ENCODE assay signal across 11 cellular contexts in genomic region chr3:66473637-66474036, GRCh38. TPM values are rescaled to one million over a fixed set of nuclear protein-coding genes. Genes with fewer than 3 reads are reported as not detected.
DNase-seq lines count a peak whose midpoint lies in the region; ATAC-seq and TF ChIP-seq lines count a peak whose summit lies in the region.
"Had no signal": no experiment of that assay in that cellular context is flagged by ENCODE, and none has a peak within 500 bp of the region (broad histone marks: within the 10 kb centered on the region; RNA-seq: fewer than 3 reads in every experiment).

No MANE protein-coding gene starts in this region.

- H3K27me3 ChIP-seq in BLaER1, result no peaks in the 10 kb centered on the region
- H3K27me3 ChIP-seq in Karpas-422 (ENCODE audit: low read length), result no peaks in the 10 kb centered on the region
- no peaks in the 10 kb centered on the region for H3K27me3 ChIP-seq in muscle layer of duodenum (ENCODE audit: low read depth, low read length)

- peaks cover 53% of the 10 kb centered on the region for H3K4me1 Mint-ChIP-seq in activated naive CD8-positive, alpha-beta T cell treated with anti-CD3 and anti-CD28 coated beads for 36 hours
- H3K4me1 Mint-ChIP-seq in glutamatergic neuron (ENCODE audit: low read depth, unreplicated experiment), result peaks cover 19% of the 10 kb centered on the region

- H3K27ac ChIP-seq in BLaER1, result peak overlapping the region; percentile 67
- peak overlapping the region; percentile 34; the same call in 1 of the 2 replicates for H3K27ac ChIP-seq in Karpas-422 (ENCODE audit: low read length)
- H3K27ac ChIP-seq in muscle layer of duodenum (ENCODE audit: low read length), result peak overlapping the region; percentile 76

- H3K79me2 ChIP-seq in Karpas-422 (ENCODE audit: low read length), result peaks cover 6% of the 10 kb centered on the region; the same call in 1 of the 2 replicates

- H3K9me2 ChIP-seq in Karpas-422 (replicated peaks; ENCODE audit: insufficient read depth, low read length), result no peaks in the 10 kb centered on the region

- ATAC-seq in HG03159 (IDR thresholded peaks at IDR 0.05; ENCODE audit: unreplicated experiment), result no peak
- ATAC-seq: Panc1 had no signal

- H2AFZ ChIP-seq in Karpas-422 (ENCODE audit: low read length), result no peak overlapping the region

- H4K20me1 ChIP-seq in BLaER1 (peaks cover 98% of the 10 kb centered on the region), Karpas-422 (ENCODE audit: insufficient read depth, low read depth, low read length) (no peaks in the 10 kb centered on the region)

- H3K9me3 Mint-ChIP-seq in activated naive CD8-positive, alpha-beta T cell treated with anti-CD3 and anti-CD28 coated beads for 36 hours, result no peaks in the 10 kb centered on the region
- peaks cover 7% of the 10 kb centered on the region for H3K9me3 Mint-ChIP-seq in glutamatergic neuron (ENCODE audit: unreplicated experiment)

- no peak overlapping the region for H3K4me3 ChIP-seq in BLaER1
- no peak overlapping the region for H3K4me3 ChIP-seq in Karpas-422 (ENCODE audit: low read length)
- H3K4me3 ChIP-seq in muscle layer of duodenum (ENCODE audit: low read depth in 1 of 2, low read length in 2 of 2), result peak overlapping the region in 1 of 2 donors; percentile 8

- peak overlapping the region; percentile 82 for H3K27ac Mint-ChIP-seq in activated naive CD8-positive, alpha-beta T cell treated with anti-CD3 and anti-CD28 coated beads for 36 hours
- no peak overlapping the region for H3K27ac Mint-ChIP-seq in glutamatergic neuron (ENCODE audit: unreplicated experiment)

- TF ChIP-seq CTCF in glutamatergic neuron (IDR thresholded peaks at IDR 0.05; ENCODE audit: partially characterized antibody, unreplicated experiment), result no peak

- H3K4me1 ChIP-seq in BLaER1 (peaks cover 100% of the 10 kb centered on the region), Karpas-422 (ENCODE audit: low read length) (peaks cover 86% of the 10 kb centered on the region), muscle layer of duodenum (ENCODE audit: control insufficient read depth in 1 of 2, insufficient read depth in 2 of 2, low read length in 2 of 2) (peaks cover 46 to 62% of the 10 kb centered on the region in 2 donors)

- H3K9ac ChIP-seq in BLaER1, result peak overlapping the region; percentile 51
- no peak overlapping the region for H3K9ac ChIP-seq in Karpas-422 (ENCODE audit: low read length)

- peaks cover 4% of the 10 kb centered on the region for H3K27me3 Mint-ChIP-seq in activated naive CD8-positive, alpha-beta T cell treated with anti-CD3 and anti-CD28 coated beads for 36 hours
- H3K27me3 Mint-ChIP-seq in glutamatergic neuron (ENCODE audit: unreplicated experiment), result peaks cover 2% of the 10 kb centered on the region

- peaks cover 5% of the 10 kb centered on the region; the same call in 1 of the 2 replicates for H3K36me3 ChIP-seq in BLaER1
- H3K36me3 ChIP-seq in Karpas-422 (ENCODE audit: insufficient read depth, low read length), result no peaks in the 10 kb centered on the region
- H3K36me3 ChIP-seq in muscle layer of duodenum (ENCODE audit: control insufficient read depth in 1 of 2, insufficient read depth in 2 of 2, low read length in 2 of 2), result no peaks in the 10 kb centered on the region

- DNase-seq in Karpas-422 (no peak), glutamatergic neuron (no peak), NCI-H2081 treated with DMSO at 0.1 percent for 48 hours (lab: John Stamatoyannopoulos, UW) (no peak), ecto neural progenitor cell (ENCODE audit: low spot score) (no peak)
- DNase-seq in activated naive CD8-positive, alpha-beta T cell treated with anti-CD3 and anti-CD28 coated beads for 36 hours, result no peak
- DNase-seq: kidney had no signal

- H3K4me2 ChIP-seq in BLaER1 (peak overlapping the region; percentile 80), Karpas-422 (ENCODE audit: low read depth, low read length, poor library complexity, severe bottlenecking) (peak overlapping the region; percentile 46)

- no peaks in the 10 kb centered on the region for H3K9me3 ChIP-seq in BLaER1
- no peaks in the 10 kb centered on the region for H3K9me3 ChIP-seq in Karpas-422 (ENCODE audit: low read length)
- H3K9me3 ChIP-seq in muscle layer of duodenum (ENCODE audit: control insufficient read depth in 1 of 2, low read length in 2 of 2), result no peaks in the 10 kb centered on the region

- peaks cover 9% of the 10 kb centered on the region for H3K36me3 Mint-ChIP-seq in activated naive CD8-positive, alpha-beta T cell treated with anti-CD3 and anti-CD28 coated beads for 36 hours
- no peaks in the 10 kb centered on the region for H3K36me3 Mint-ChIP-seq in glutamatergic neuron (ENCODE audit: unreplicated experiment)
- H3K36me3 Mint-ChIP-seq: IgD-negative memory B cell had no signal

- H3K4me3 Mint-ChIP-seq in activated naive CD8-positive, alpha-beta T cell treated with anti-CD3 and anti-CD28 coated beads for 36 hours, result peak overlapping the region; percentile 39
- H3K4me3 Mint-ChIP-seq in glutamatergic neuron (ENCODE audit: unreplicated experiment), result no peak overlapping the region

RNA-seq across cellular contexts. Expression of gene LRIG1, which starts 27.2 kb away (rescaled TPM):
- total RNA-seq in Karpas-422 (2014; rRNA removed; shearing (Covaris generic); ENCODE audit: low replicate concordance), result 52.4 and 75.4 TPM in 2 replicates
- total RNA-seq in activated naive CD8-positive, alpha-beta T cell treated with anti-CD3 and anti-CD28 coated beads for 36 hours, result 1 to 10 TPM; 8.2 to 8.5 TPM
- total RNA-seq in glutamatergic neuron (ENCODE audit: unreplicated experiment), result 30.2 TPM
